ENCODE assay signal across 16 cellular contexts in genomic region chr1:65197636-65198035, GRCh38. TPM values are rescaled to one million over a fixed set of nuclear protein-coding genes. Genes with fewer than 3 reads are reported as not detected.
DNase-seq lines count a peak whose midpoint lies in the region; ATAC-seq, FAIRE-seq and TF ChIP-seq lines count a peak whose summit lies in the region.
"Had no signal": no experiment of that assay in that cellular context is flagged by ENCODE, and none has a peak within 500 bp of the region (broad histone marks: within the 10 kb centered on the region; RNA-seq: fewer than 3 reads in every experiment).

No MANE protein-coding gene starts in this region.

- DNase-seq in activated CD4-positive, alpha-beta T cell treated with anti-CD3 and anti-CD28 coated beads, Interleukin-2, amount 10 ng/mL, durations not matched to agents 24 days and 14 days, result no peak
- no peak for DNase-seq in activated CD4-positive, alpha-beta T cell treated with anti-CD3 and anti-CD28 coated beads, Interleukin-2, amount 50 U/mL, for 1 hour
- DNase-seq in IMR-90 (no peak), mesenchymal stem cell (no peak), stomach (no peak), RCC 7860 (ENCODE audit: low spot score) (no peak)
- DNase-seq in activated T-helper 2 cell treated with anti-CD3 and anti-CD28 coated beads, Interferon-gamma antibody, Interleukin-2, Interleukin-4, amounts not matched to agents 10 μg/mL and 5 μg/mL and 100 μg/mL, durations not matched to agents 14 hours and 24 hours and 36 hours (ENCODE audit: low spot score), result no peak
- DNase-seq in CD4-positive, alpha-beta T cell, result no peak
- DNase-seq: 8988T; ACHN; Calu3; CD4-positive, CD25-positive, alpha-beta regulatory T cell; GOT3; H9 had no signal

- no peaks in the 10 kb centered on the region for H3K36me3 ChIP-seq in IMR-90 (ENCODE audit: control insufficient read depth, insufficient read depth, low read length)
- peaks cover 9 to 27% of the 10 kb centered on the region in 2 experiments for H3K36me3 ChIP-seq in mesenchymal stem cell (ENCODE audit: control insufficient read depth in 1 of 2, insufficient read depth in 2 of 2, low read depth in 1 of 2, low read length in 2 of 2)
- peaks cover 0 to 13% (median 11%) of the 10 kb centered on the region in 4 donors for H3K36me3 ChIP-seq in stomach

- H3K4ac ChIP-seq in IMR-90 (ENCODE audit: low read depth, low read length) (no peak overlapping the region), mesenchymal stem cell (ENCODE audit: low read depth in 1 of 2, low read length in 2 of 2) (no peak overlapping the region)

- no peak overlapping the region for H2AK9ac ChIP-seq in IMR-90 (replicated peaks; ENCODE audit: low read depth, low read length, poor library complexity)

- H3K27me3 Mint-ChIP-seq in activated CD4-positive, alpha-beta T cell treated with anti-CD3 and anti-CD28 coated beads, Interleukin-2, amount 10 ng/mL, durations not matched to agents 24 days and 14 days, result no peaks in the 10 kb centered on the region
- no peaks in the 10 kb centered on the region for H3K27me3 Mint-ChIP-seq in activated T-helper 2 cell treated with anti-CD3 and anti-CD28 coated beads, Interferon-gamma antibody, Interleukin-2, Interleukin-4, amounts not matched to agents 10 μg/mL and 5 μg/mL and 100 μg/mL, durations not matched to agents 14 hours and 24 hours and 36 hours (ENCODE audit: low read depth)
- H3K27me3 Mint-ChIP-seq in CD4-positive, alpha-beta T cell, result peaks cover 8% of the 10 kb centered on the region

- H3K9ac ChIP-seq in IMR-90 (ENCODE audit: low read depth, low read length) (no peak overlapping the region), mesenchymal stem cell (ENCODE audit: low read length) (peak overlapping the region; percentile 4)
- H3K9ac ChIP-seq: BLaER1 treated with 17β-estradiol and CSF1 and Interleukin-3, amounts not matched to agents 10 nM and 100 nM had no signal

- H4K91ac ChIP-seq in IMR-90 (ENCODE audit: insufficient read depth, low read depth, low read length), result no peak overlapping the region
- H4K91ac ChIP-seq in mesenchymal stem cell (ENCODE audit: low read length), result no peak overlapping the region

- H2BK120ac ChIP-seq in IMR-90 (ENCODE audit: low read depth, low read length) (no peak overlapping the region), mesenchymal stem cell (ENCODE audit: low read depth, low read length) (no peak overlapping the region)

- H3K27me3 ChIP-seq in IMR-90 (ENCODE audit: control insufficient read depth, insufficient read depth, low read length) (no peaks in the 10 kb centered on the region), mesenchymal stem cell (ENCODE audit: control insufficient read depth in 1 of 2, insufficient read depth in 1 of 2, low read length in 2 of 2) (no peaks in the 10 kb centered on the region), stomach (no peaks in the 10 kb centered on the region)
- H3K27me3 ChIP-seq in CD4-positive, alpha-beta T cell (ENCODE audit: control insufficient read depth, insufficient read depth, low read length), result no peaks in the 10 kb centered on the region
- H3K27me3 ChIP-seq: BLaER1 treated with 17β-estradiol and CSF1 and Interleukin-3, amounts not matched to agents 10 nM and 100 nM had no signal

- H3K18ac ChIP-seq in IMR-90 (ENCODE audit: low read depth, low read length), result no peak overlapping the region
- no peak overlapping the region for H3K18ac ChIP-seq in mesenchymal stem cell (ENCODE audit: low read depth in 1 of 2, low read length in 2 of 2)

- in situ Hi-C loops in IMR-90 (cut with MboI; ENCODE audit: low sequenced_read_pairs), result no loop called here

- H3K23ac ChIP-seq in IMR-90 (ENCODE audit: low read depth, low read length) (no peak overlapping the region), mesenchymal stem cell (ENCODE audit: low read length in 2 of 2) (no peak overlapping the region)

- H3K9me1 ChIP-seq in IMR-90 (ENCODE audit: insufficient read depth, low read length), result no peaks in the 10 kb centered on the region

- dilution Hi-C loops in IMR-90 (cut with HindIII; ENCODE audit: low sequenced_read_pairs, unreplicated experiment), result no loop called here

- H3K27ac ChIP-seq in IMR-90 (ENCODE audit: insufficient read depth, low read length) (no peak overlapping the region), mesenchymal stem cell (ENCODE audit: low read length, poor library complexity, severe bottlenecking) (no peak overlapping the region), stomach (no peak overlapping the region)
- H3K27ac ChIP-seq in CD4-positive, alpha-beta T cell (ENCODE audit: low read depth, low read length), result no peak overlapping the region
- H3K27ac ChIP-seq: BLaER1 treated with 17β-estradiol and CSF1 and Interleukin-3, amounts not matched to agents 10 nM and 100 nM had no signal

- H3K14ac ChIP-seq in IMR-90 (replicated peaks; ENCODE audit: low read depth, low read length) (no peak overlapping the region), mesenchymal stem cell (ENCODE audit: low read length in 2 of 2) (no peak overlapping the region)

- FAIRE-seq in RCC 7860 (lab: Jason Lieb, UNC), result no peak
- FAIRE-seq: GM12891 had no signal

- intact Hi-C loops in activated CD4-positive, alpha-beta T cell treated with anti-CD3 and anti-CD28 coated beads, Interleukin-2, amount 10 ng/mL, durations not matched to agents 24 days and 14 days (cut with micrococcal nuclease), result loop anchor here (2.0 kb wide), 1 partner anchor 15 kb away; no protein-coding TSS in a partner anchor
- intact Hi-C loops in IMR-90 (cut with micrococcal nuclease), result loop anchor here (5.0 kb wide), 1 partner anchor 50 kb away; the partner anchor contains the start of gene AK4
- intact Hi-C loops in activated T-helper 2 cell treated with anti-CD3 and anti-CD28 coated beads, Interferon-gamma antibody, Interleukin-2, Interleukin-4, amounts not matched to agents 10 μg/mL and 5 μg/mL and 100 μg/mL, durations not matched to agents 14 hours and 24 hours and 36 hours (cut with micrococcal nuclease), result loop anchor here (2.0 kb wide), 1 partner anchor 15 kb away; no protein-coding TSS in a partner anchor
- intact Hi-C loops in CD4-positive, alpha-beta T cell (cut with DNase I, micrococcal nuclease), result no loop called here
- intact Hi-C loops in stomach (cut with DNase I; ENCODE audit: low total_unique reads), result no loop called here

- H2AFZ ChIP-seq in IMR-90 (replicated peaks; ENCODE audit: low read length, poor library complexity) (no peak overlapping the region), mesenchymal stem cell (ENCODE audit: low read depth, low read length) (no peak overlapping the region)

- H2BK20ac ChIP-seq in IMR-90 (ENCODE audit: low read depth, low read length), result no peak overlapping the region

- POLR2A ChIA-PET in IMR-90 (lab: Charles Lee; ENCODE audit: unreplicated experiment), result no interaction called here
- POLR2A ChIA-PET in CD4-positive, alpha-beta T cell (lab: Charles Lee), result no interaction called here

- H3K9me3 Mint-ChIP-seq in activated CD4-positive, alpha-beta T cell treated with anti-CD3 and anti-CD28 coated beads, Interleukin-2, amount 10 ng/mL, durations not matched to agents 24 days and 14 days, result no peaks in the 10 kb centered on the region
- H3K9me3 Mint-ChIP-seq in activated T-helper 2 cell treated with anti-CD3 and anti-CD28 coated beads, Interferon-gamma antibody, Interleukin-2, Interleukin-4, amounts not matched to agents 10 μg/mL and 5 μg/mL and 100 μg/mL, durations not matched to agents 14 hours and 24 hours and 36 hours, result no peaks in the 10 kb centered on the region
- H3K9me3 Mint-ChIP-seq in CD4-positive, alpha-beta T cell, result no peaks in the 10 kb centered on the region
- H3K9me3 Mint-ChIP-seq: H9 had no signal

- no peak overlapping the region for H3K4me3 ChIP-seq in IMR-90 (ENCODE audit: insufficient read depth, low read depth, low read length)
- no peak overlapping the region for H3K4me3 ChIP-seq in mesenchymal stem cell (ENCODE audit: insufficient read depth in 1 of 2, low read depth in 1 of 2, low read length in 2 of 2)
- no peak overlapping the region for H3K4me3 ChIP-seq in stomach
- H3K4me3 ChIP-seq: BLaER1 treated with 17β-estradiol and CSF1 and Interleukin-3, amounts not matched to agents 10 nM and 100 nM had no signal

- H3K9me3 ChIP-seq in IMR-90 (ENCODE audit: control insufficient read depth, insufficient read depth, low read length), result no peaks in the 10 kb centered on the region
- H3K9me3 ChIP-seq in mesenchymal stem cell (ENCODE audit: control insufficient read depth, low read length), result no peaks in the 10 kb centered on the region
- no peaks in the 10 kb centered on the region for H3K9me3 ChIP-seq in CD4-positive, alpha-beta T cell (ENCODE audit: control insufficient read depth, low read length)
- H3K9me3 ChIP-seq in stomach, result no peaks in the 10 kb centered on the region

- CTCF ChIA-PET in IMR-90 (lab: Yijun Ruan, JAX), result no interaction called here
- CTCF ChIA-PET in CD4-positive, alpha-beta T cell (lab: Charles Lee), result no interaction called here

- peak overlapping the region; percentile 64 for H3K27ac Mint-ChIP-seq in activated CD4-positive, alpha-beta T cell treated with anti-CD3 and anti-CD28 coated beads, Interleukin-2, amount 10 ng/mL, durations not matched to agents 24 days and 14 days
- peak overlapping the region; percentile 9 for H3K27ac Mint-ChIP-seq in activated T-helper 2 cell treated with anti-CD3 and anti-CD28 coated beads, Interferon-gamma antibody, Interleukin-2, Interleukin-4, amounts not matched to agents 10 μg/mL and 5 μg/mL and 100 μg/mL, durations not matched to agents 14 hours and 24 hours and 36 hours
- H3K27ac Mint-ChIP-seq in CD4-positive, alpha-beta T cell, result no peak overlapping the region
- H3K27ac Mint-ChIP-seq: CD4-positive, CD25-positive, alpha-beta regulatory T cell; H9 had no signal

- H2BK12ac ChIP-seq in mesenchymal stem cell (ENCODE audit: low read length in 2 of 2), result no peak overlapping the region

- H3K4me1 Mint-ChIP-seq in activated CD4-positive, alpha-beta T cell treated with anti-CD3 and anti-CD28 coated beads, Interleukin-2, amount 10 ng/mL, durations not matched to agents 24 days and 14 days, result peaks cover 28% of the 10 kb centered on the region
- H3K4me1 Mint-ChIP-seq in activated T-helper 2 cell treated with anti-CD3 and anti-CD28 coated beads, Interferon-gamma antibody, Interleukin-2, Interleukin-4, amounts not matched to agents 10 μg/mL and 5 μg/mL and 100 μg/mL, durations not matched to agents 14 hours and 24 hours and 36 hours (ENCODE audit: low read depth), result peaks cover 28% of the 10 kb centered on the region
- H3K4me1 Mint-ChIP-seq in CD4-positive, alpha-beta T cell (ENCODE audit: low read depth), result no peaks in the 10 kb centered on the region
- H3K4me1 Mint-ChIP-seq: CD4-positive, CD25-positive, alpha-beta regulatory T cell had no signal

- H3K4me2 ChIP-seq in IMR-90 (ENCODE audit: low read depth, low read length) (no peak overlapping the region), mesenchymal stem cell (ENCODE audit: low read length, poor library complexity, severe bottlenecking) (no peak overlapping the region)

- H4K8ac ChIP-seq in IMR-90 (ENCODE audit: low read depth in 2 of 2, low read length in 2 of 2) (no peak overlapping the region), mesenchymal stem cell (ENCODE audit: low read length) (no peak overlapping the region)

- no peaks in the 10 kb centered on the region for H4K20me1 ChIP-seq in IMR-90 (ENCODE audit: insufficient read depth, low read length)

- BruUV-seq in IMR-90 (replicated peaks; lab: Mats Ljungman, UMichigan), result no TSS peak

- H4K5ac ChIP-seq in IMR-90 (ENCODE audit: low read depth, low read length), result no peak overlapping the region

- no peak overlapping the region for H2BK5ac ChIP-seq in IMR-90 (ENCODE audit: low read depth, low read length, poor library complexity, severe bottlenecking)
- no peak overlapping the region for H2BK5ac ChIP-seq in mesenchymal stem cell (ENCODE audit: low read depth, low read length, poor library complexity, severe bottlenecking)

- TF ChIP-seq RAD21 in IMR-90 (IDR thresholded peaks at IDR 0.05; ENCODE audit: low read length), result no peak

- peaks cover 49% of the 10 kb centered on the region for H3K36me3 Mint-ChIP-seq in activated CD4-positive, alpha-beta T cell treated with anti-CD3 and anti-CD28 coated beads, Interleukin-2, amount 10 ng/mL, durations not matched to agents 24 days and 14 days (ENCODE audit: low read depth)
- H3K36me3 Mint-ChIP-seq in activated T-helper 2 cell treated with anti-CD3 and anti-CD28 coated beads, Interferon-gamma antibody, Interleukin-2, Interleukin-4, amounts not matched to agents 10 μg/mL and 5 μg/mL and 100 μg/mL, durations not matched to agents 14 hours and 24 hours and 36 hours (ENCODE audit: low read depth), result peaks cover 53% of the 10 kb centered on the region
- no peaks in the 10 kb centered on the region for H3K36me3 Mint-ChIP-seq in CD4-positive, alpha-beta T cell (ENCODE audit: low read depth)
- H3K36me3 Mint-ChIP-seq: CD4-positive, CD25-positive, alpha-beta regulatory T cell had no signal

- no peak overlapping the region for H2BK15ac ChIP-seq in IMR-90 (ENCODE audit: low read depth, low read length)
- no peak overlapping the region for H2BK15ac ChIP-seq in mesenchymal stem cell (ENCODE audit: low read depth, poor library complexity, severe bottlenecking)

- H3K56ac ChIP-seq in IMR-90 (ENCODE audit: extremely low read depth, insufficient read depth, low read length), result no peak overlapping the region

- TF ChIP-seq POLR2A in IMR-90 (IDR thresholded peaks at IDR 0.05; ENCODE audit: low read depth, low read length), result no peak
- TF ChIP-seq POLR2A in stomach (IDR thresholded peaks at IDR 0.05), result no peak

- WGBS in IMR-90 (ENCODE audit: extremely low coverage in 2 of 2, insufficient read length in 1 of 2), 2 experiments, result no CpG with 5 or more reads among the region's 4 CpGs
- 92% methylated on average over 3 of the region's 4 CpGs for WGBS in mesenchymal stem cell
- 78 to 91% (median 84%) methylated on average over 4 of the region's 4 CpGs for WGBS in stomach, 5 donors

- no peak overlapping the region for H3K4me3 Mint-ChIP-seq in activated CD4-positive, alpha-beta T cell treated with anti-CD3 and anti-CD28 coated beads, Interleukin-2, amount 10 ng/mL, durations not matched to agents 24 days and 14 days
- no peak overlapping the region for H3K4me3 Mint-ChIP-seq in activated T-helper 2 cell treated with anti-CD3 and anti-CD28 coated beads, Interferon-gamma antibody, Interleukin-2, Interleukin-4, amounts not matched to agents 10 μg/mL and 5 μg/mL and 100 μg/mL, durations not matched to agents 14 hours and 24 hours and 36 hours (ENCODE audit: low read depth)
- H3K4me3 Mint-ChIP-seq in CD4-positive, alpha-beta T cell, result no peak overlapping the region
- H3K4me3 Mint-ChIP-seq: CD4-positive, CD25-positive, alpha-beta regulatory T cell; H9 had no signal

- H3K4me1 ChIP-seq in IMR-90 (ENCODE audit: control insufficient read depth, insufficient read depth, low read length) (peaks cover 12% of the 10 kb centered on the region; the same call in 1 of the 2 replicates), mesenchymal stem cell (ENCODE audit: control insufficient read depth, insufficient read depth, low read depth, low read length) (peaks cover 3% of the 10 kb centered on the region), stomach (peaks cover 0 to 7% (median 0%) of the 10 kb centered on the region in 4 donors)

- no peak for TF ChIP-seq EP300 in stomach (IDR thresholded peaks at IDR 0.05)

- H2AK5ac ChIP-seq in IMR-90 (ENCODE audit: low read depth, low read length) (no peak overlapping the region), mesenchymal stem cell (ENCODE audit: low read length, severe bottlenecking) (no peak overlapping the region)

- TF ChIP-seq CTCF in IMR-90 (conservative IDR thresholded peaks at IDR 0.05; ENCODE audit: low read depth, low read length), result no peak
- no peak for TF ChIP-seq CTCF in CD4-positive, alpha-beta T cell (IDR thresholded peaks at IDR 0.05)
- TF ChIP-seq CTCF in stomach (IDR thresholded peaks at IDR 0.05), result no peak

- peak; percentile 9; the same call in 1 of the 2 replicates for ATAC-seq in IMR-90 (ENCODE audit: low read depth)
- no peak for ATAC-seq in CD4-positive, alpha-beta T cell (ENCODE audit: poor library complexity)

- peaks cover 0 to 8% of the 10 kb centered on the region in 2 experiments; a peak in 2 of 4 replicates for H3K79me1 ChIP-seq in IMR-90 (ENCODE audit: low read depth in 1 of 2, low read length in 2 of 2)
- peaks cover 4% of the 10 kb centered on the region for H3K79me1 ChIP-seq in mesenchymal stem cell (replicated peaks; ENCODE audit: low read length, poor library complexity, severe bottlenecking)

RNA-seq across cellular contexts. Expression of gene AK4, which starts 49.6 kb away (rescaled TPM):
- 135 and 138 TPM in 2 replicates for total RNA-seq in activated CD4-positive, alpha-beta T cell treated with anti-CD3 and anti-CD28 coated beads, Interleukin-2, amount 10 ng/mL, durations not matched to agents 24 days and 14 days
- total RNA-seq in IMR-90 (2012; rRNA removed) (23.1 and 30.3 TPM in 2 replicates), stomach (100 to 1,000 TPM in 2 of 5 donors, 10 to 100 TPM in 3; 26.8 to 108 (median 74.7) TPM)
- polyA plus RNA-seq in IMR-90 (2012; rRNA removed) (7.7 and 12.4 TPM in 2 replicates), stomach (10 to 100 TPM in 2 of 3 donors, 1 to 10 TPM in 1; 9.4 to 15.0 (median 11.1) TPM)
- polyA plus RNA-seq in IMR-90 (2012; cell fraction: cytosol; rRNA removed), result 4.8 and 7.6 TPM in 2 replicates
- 1.4 and 6.5 TPM in 2 replicates for polyA plus RNA-seq in IMR-90 (2012; cell fraction: nucleus; rRNA removed; ENCODE audit: low replicate concordance)
- 108 and 109 TPM in 2 replicates for total RNA-seq in activated T-helper 2 cell treated with anti-CD3 and anti-CD28 coated beads, Interferon-gamma antibody, Interleukin-2, Interleukin-4, amounts not matched to agents 10 μg/mL and 5 μg/mL and 100 μg/mL, durations not matched to agents 14 hours and 24 hours and 36 hours
- 0.87 TPM for polyA plus RNA-seq in mesenchymal stem cell (2013, experiment 1 of 2)
- 1.1 TPM for polyA plus RNA-seq in mesenchymal stem cell (2013, experiment 2 of 2)
- total RNA-seq in CD4-positive, alpha-beta T cell, result under 1 TPM; 0.08 to 0.14 TPM

Comparison
In these comparisons a context has a peak if more than half of its experiments do, and no peak if none do; other contexts are left out.
1. RNA of gene AK4, which starts 49.6 kb away (total RNA-seq): 135 to 138 TPM in activated CD4-positive, alpha-beta T cell treated with anti-CD3 and anti-CD28 coated beads, Interleukin-2, amount 10 ng/mL, durations not matched to agents 24 days and 14 days, 108 to 109 TPM in activated T-helper 2 cell treated with anti-CD3 and anti-CD28 coated beads, Interferon-gamma antibody, Interleukin-2, Interleukin-4, amounts not matched to agents 10 μg/mL and 5 μg/mL and 100 μg/mL, durations not matched to agents 14 hours and 24 hours and 36 hours, 26.8 to 108 TPM in stomach and 23.1 to 30.3 TPM in IMR-90; 0.08 to 0.14 TPM in CD4-positive, alpha-beta T cell; every median in the first group is over 10 times any median in the second.
2. intact Hi-C loops: an anchor here in activated CD4-positive, alpha-beta T cell treated with anti-CD3 and anti-CD28 coated beads, Interleukin-2, amount 10 ng/mL, durations not matched to agents 24 days and 14 days (2.0 kb wide), IMR-90 (5.0 kb wide) and activated T-helper 2 cell treated with anti-CD3 and anti-CD28 coated beads, Interferon-gamma antibody, Interleukin-2, Interleukin-4, amounts not matched to agents 10 μg/mL and 5 μg/mL and 100 μg/mL, durations not matched to agents 14 hours and 24 hours and 36 hours (2.0 kb wide); none called in CD4-positive, alpha-beta T cell and stomach.